In the genomic region with DNA sequence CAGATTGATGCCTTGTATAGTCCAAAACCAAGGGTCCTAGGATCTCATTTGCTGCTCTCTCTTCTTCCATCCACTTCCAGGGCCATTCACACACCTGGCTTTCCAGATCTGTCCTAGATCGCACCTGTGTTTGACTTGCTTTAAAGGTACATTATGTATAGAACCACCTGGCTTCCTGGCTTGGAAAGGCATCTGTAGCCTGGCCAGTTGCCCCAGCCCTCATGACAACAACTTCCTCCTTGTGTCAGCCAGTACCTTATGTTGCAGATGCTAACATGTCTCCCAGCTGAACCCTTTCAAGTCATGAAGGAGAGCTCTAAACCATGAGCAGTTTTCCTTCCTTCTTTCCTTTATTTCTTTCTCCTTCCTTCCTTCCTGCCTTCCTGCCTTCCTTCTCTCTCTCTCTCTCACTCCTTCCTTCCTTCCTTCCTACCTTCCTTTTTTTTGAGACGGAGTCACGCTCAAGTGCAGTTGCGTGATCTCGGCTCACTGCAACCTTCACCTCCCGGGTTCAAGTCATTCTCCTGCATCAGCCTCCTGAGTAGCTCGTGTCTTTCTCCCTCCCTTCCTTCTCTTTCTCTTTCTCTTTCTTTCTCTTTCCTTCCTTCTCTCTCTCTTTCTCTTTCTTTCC, we compare ENCODE assay signal across 20 cellular contexts. TPM values are rescaled to one million over a fixed set of nuclear protein-coding genes. Genes with fewer than 3 reads are reported as not detected.
DNase-seq lines count a peak whose midpoint lies in the region; ATAC-seq and TF ChIP-seq lines count a peak whose summit lies in the region.
"Had no signal": no experiment of that assay in that cellular context is flagged by ENCODE, and none has a peak within 500 bp of the region (broad histone marks: within the 10 kb centered on the region; RNA-seq: fewer than 3 reads in every experiment).

No MANE protein-coding gene starts in this region.

- POLR2A ChIA-PET in HEK293 (lab: Yijun Ruan, JAX): no interaction called here

- CTCF ChIA-PET in HEK293 (lab: Yijun Ruan, JAX): no interaction called here

- intact Hi-C loops in breast epithelium (cut with DNase I; ENCODE audit: low total_unique reads): no loop called here

- H3K36me3 ChIP-seq in HEK293 (ENCODE audit: control insufficient read depth in 2 of 2, insufficient read depth in 1 of 2, low read length in 2 of 2) (no peaks in the 10 kb centered on the region), H7 (replicated peaks; ENCODE audit: control insufficient read depth, insufficient read depth, low read length) (no peaks in the 10 kb centered on the region), breast epithelium (no peaks in the 10 kb centered on the region)
- H3K36me3 ChIP-seq: SJCRH30, upper lobe of right lung had no signal

- H3K4me3 ChIP-seq in HEK293 (ENCODE audit: low read depth, low read length): no peak overlapping the region
- H3K4me3 ChIP-seq in H7 (ENCODE audit: insufficient read depth, low read depth, low read length): no peak overlapping the region
- no peak overlapping the region for H3K4me3 ChIP-seq in breast epithelium
- H3K4me3 ChIP-seq: GM23248, SJCRH30, upper lobe of right lung had no signal

- H3K27me3 ChIP-seq in H7 (ENCODE audit: control insufficient read depth, insufficient read depth, low read length) (no peaks in the 10 kb centered on the region), breast epithelium (no peaks in the 10 kb centered on the region)
- H3K27me3 ChIP-seq: SJCRH30, upper lobe of right lung had no signal

- TF ChIP-seq POLR2A in breast epithelium (IDR thresholded peaks at IDR 0.05): no peak

- no peak overlapping the region for H3K27ac ChIP-seq in HEK293 (ENCODE audit: extremely low read depth, low read depth, low read length)
- H3K27ac ChIP-seq in breast epithelium: no peak overlapping the region
- H3K27ac ChIP-seq: foreskin keratinocyte, GM23248, SJCRH30, upper lobe of right lung had no signal

- ATAC-seq in esophagus mucosa: peak; percentile 39
- ATAC-seq in GM18498 (IDR thresholded peaks at IDR 0.05; ENCODE audit: unreplicated experiment): no peak
- ATAC-seq: foreskin keratinocyte; stimulated activated naive CD8-positive, alpha-beta T cell treated with anti-CD3 and anti-CD28 coated beads, Interleukin-15, Interleukin-2, amounts not matched to agents 100 U/mL and 50 U/mL, for 24 hours; upper lobe of right lung had no signal

- TF ChIP-seq CTCF in HEK293 (tag by site-specific recombination; IDR thresholded peaks at IDR 0.05) (no peak), breast epithelium (IDR thresholded peaks at IDR 0.05) (no peak)

- peak; percentile 13 for DNase-seq in NCI-H1105 (lab: John Stamatoyannopoulos, UW)
- peak; percentile 49 for DNase-seq in NCI-H748 (lab: John Stamatoyannopoulos, UW; ENCODE audit: unreplicated experiment)
- DNase-seq in H7: no peak
- DNase-seq in breast epithelium (ENCODE audit: low spot score in 2 of 2): no peak
- DNase-seq in activated T-cell treated with anti-CD3 and anti-CD28 coated beads, Interleukin-2, amount 50 U/mL, for 1 hour: no peak
- DNase-seq: activated T-cell treated with anti-CD3 and anti-CD28 coated beads, Interleukin-2, amount 50 U/mL, for 48 hours; DMS79 treated with DMSO at 0.1 percent for 48 hours; foreskin keratinocyte; GM23248; mesendoderm; NCI-H1694 treated with DMSO at 0.1 percent for 48 hours; SJCRH30; stimulated activated naive CD8-positive, alpha-beta T cell treated with anti-CD3 and anti-CD28 coated beads, Interleukin-15, Interleukin-2, amounts not matched to agents 100 U/mL and 50 U/mL, for 24 hours; upper lobe of right lung had no signal

- H3K9me3 ChIP-seq in HEK293 (ENCODE audit: control insufficient read depth, insufficient read depth, low read depth, low read length) (no peaks in the 10 kb centered on the region), breast epithelium (no peaks in the 10 kb centered on the region)
- H3K9me3 ChIP-seq: SJCRH30, upper lobe of right lung had no signal

- H3K4me1 ChIP-seq in HEK293 (ENCODE audit: control insufficient read depth, insufficient read depth, low read length): no peaks in the 10 kb centered on the region
- H3K4me1 ChIP-seq in breast epithelium: no peaks in the 10 kb centered on the region
- H3K4me1 ChIP-seq: foreskin keratinocyte, SJCRH30, upper lobe of right lung had no signal

TF ChIP-seq in HEK293, 187 proteins besides CTCF, POLR2A, EP300 and RAD21:
- TF ChIP-seq PRDM1 (tag by site-specific recombination; IDR thresholded peaks at IDR 0.05): 0 out of 2 replicates have a peak, but pooled peaks have one; percentile 11
- TF ChIP-seq ZNF366 (tag by site-specific recombination; conservative IDR thresholded peaks at IDR 0.05): peak; percentile 87
- TF ChIP-seq ZNF621 (tag by site-specific recombination; IDR thresholded peaks at IDR 0.05): no peak
- TF ChIP-seq GLIS2 (tag by site-specific recombination; IDR thresholded peaks at IDR 0.05): no peak
- TF ChIP-seq, protein P1, sequence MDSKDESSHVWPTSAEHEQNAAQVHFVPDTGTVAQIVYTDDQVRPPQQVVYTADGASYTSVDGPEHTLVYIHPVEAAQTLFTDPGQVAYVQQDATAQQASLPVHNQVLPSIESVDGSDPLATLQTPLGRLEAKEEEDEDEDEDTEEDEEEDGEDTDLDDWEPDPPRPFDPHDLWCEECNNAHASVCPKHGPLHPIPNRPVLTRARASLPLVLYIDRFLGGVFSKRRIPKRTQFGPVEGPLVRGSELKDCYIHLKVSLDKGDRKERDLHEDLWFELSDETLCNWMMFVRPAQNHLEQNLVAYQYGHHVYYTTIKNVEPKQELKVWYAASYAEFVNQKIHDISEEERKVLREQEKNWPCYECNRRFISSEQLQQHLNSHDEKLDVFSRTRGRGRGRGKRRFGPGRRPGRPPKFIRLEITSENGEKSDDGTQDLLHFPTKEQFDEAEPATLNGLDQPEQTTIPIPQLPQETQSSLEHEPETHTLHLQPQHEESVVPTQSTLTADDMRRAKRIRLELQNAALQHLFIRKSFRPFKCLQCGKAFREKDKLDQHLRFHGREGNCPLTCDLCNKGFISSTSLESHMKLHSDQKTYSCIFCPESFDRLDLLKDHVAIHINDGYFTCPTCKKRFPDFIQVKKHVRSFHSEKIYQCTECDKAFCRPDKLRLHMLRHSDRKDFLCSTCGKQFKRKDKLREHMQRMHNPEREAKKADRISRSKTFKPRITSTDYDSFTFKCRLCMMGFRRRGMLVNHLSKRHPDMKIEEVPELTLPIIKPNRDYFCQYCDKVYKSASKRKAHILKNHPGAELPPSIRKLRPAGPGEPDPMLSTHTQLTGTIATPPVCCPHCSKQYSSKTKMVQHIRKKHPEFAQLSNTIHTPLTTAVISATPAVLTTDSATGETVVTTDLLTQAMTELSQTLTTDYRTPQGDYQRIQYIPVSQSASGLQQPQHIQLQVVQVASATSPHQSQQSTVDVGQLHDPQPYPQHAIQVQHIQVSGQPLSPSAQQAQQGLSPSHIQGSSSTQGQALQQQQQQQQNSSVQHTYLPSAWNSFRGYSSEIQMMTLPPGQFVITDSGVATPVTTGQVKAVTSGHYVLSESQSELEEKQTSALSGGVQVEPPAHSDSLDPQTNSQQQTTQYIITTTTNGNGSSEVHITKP (tag by site-specific recombination; IDR thresholded peaks at IDR 0.05): no peak
TF ChIP-seq in HEK293: peak in this region for 2.

RNA-seq across cellular contexts. Expression of gene HTR3C, which starts 2.5 kb away (rescaled TPM):
- total RNA-seq in esophagus mucosa: not detected
- total RNA-seq in H7 (2014; rRNA removed; shearing (Covaris generic)): not detected in 2 replicates
- total RNA-seq in breast epithelium: not detected
- total RNA-seq: endothelial cell of umbilical vein, foreskin keratinocyte, GM23248, kidney epithelial cell, renal cortical epithelial cell, SJCRH30, upper lobe of right lung had no signal

RNA-seq across cellular contexts. Expression of gene HTR3D, which starts 18.8 kb away (rescaled TPM):
- total RNA-seq in esophagus mucosa (not detected), breast epithelium (not detected)
- total RNA-seq in H7 (2014; rRNA removed; shearing (Covaris generic)): not detected in 2 replicates
- total RNA-seq: endothelial cell of umbilical vein, foreskin keratinocyte, GM23248, kidney epithelial cell, SJCRH30, upper lobe of right lung had no signal

RNA-seq across cellular contexts. Expression of gene ABCC5, which starts 32.6 kb away (rescaled TPM):
- total RNA-seq in esophagus mucosa: 35.8 TPM
- 15.7 and 17.9 TPM in 2 replicates for total RNA-seq in H7 (2014; rRNA removed; shearing (Covaris generic))
- 10 to 100 TPM; 21.0 to 29.9 (median 21.8) TPM for total RNA-seq in breast epithelium

RNA-seq across cellular contexts. Expression of gene HTR3E, which starts 46.5 kb away (rescaled TPM):
- total RNA-seq in esophagus mucosa (not detected), breast epithelium (not detected)
- not detected in 2 replicates for total RNA-seq in H7 (2014; rRNA removed; shearing (Covaris generic))
- total RNA-seq: endothelial cell of umbilical vein, foreskin keratinocyte, GM23248, kidney epithelial cell, renal cortical epithelial cell, upper lobe of right lung had no signal

Comparison
In these comparisons a context has a peak if more than half of its experiments do, and no peak if none do; other contexts are left out.
1. DNase-seq: peak in NCI-H1105 (single experiment) and NCI-H748 (single experiment); none in H7 (single experiment), breast epithelium (0 of 2) and activated T-cell treated with anti-CD3 and anti-CD28 coated beads, Interleukin-2, amount 50 U/mL, for 1 hour (single experiment).